Comparison of ENCODE assay signal across 22 cellular contexts in genomic region chr2:99698896-99699295, GRCh38.
DNase-seq lines count a peak whose midpoint lies in the region; ATAC-seq, FAIRE-seq and TF ChIP-seq lines count a peak whose summit lies in the region.
"Had no signal": no experiment of that assay in that cellular context is flagged by ENCODE, and none has a peak within 500 bp of the region (broad histone marks: within the 10 kb centered on the region; RNA-seq: fewer than 3 reads in every experiment).

No MANE protein-coding gene starts in this region.

- H3K36me3 ChIP-seq in SK-N-SH (replicated peaks in 1 of 2; ENCODE audit: control insufficient read depth in 1 of 2, insufficient read depth in 2 of 2, low read length in 1 of 2) = no peaks in the 10 kb centered on the region
- H3K36me3 ChIP-seq in SJSA1 = no peaks in the 10 kb centered on the region
- no peaks in the 10 kb centered on the region for H3K36me3 ChIP-seq in prostate gland
- H3K36me3 ChIP-seq: cardiac muscle cell, esophagus squamous epithelium, heart right ventricle, suprapubic skin had no signal

- no peak for TF ChIP-seq RAD21 in SK-N-SH (IDR thresholded peaks at IDR 0.05; ENCODE audit: low read length)

- no peak overlapping the region for H3K4me2 ChIP-seq in SK-N-SH
- H3K4me2 ChIP-seq: KMS-11 had no signal

- no peaks in the 10 kb centered on the region for H3K9me2 ChIP-seq in SK-N-SH

- intact Hi-C loops in prostate gland (cut with DNase I) = no loop called here

- no peaks in the 10 kb centered on the region for H3K9me3 ChIP-seq in SK-N-SH
- H3K9me3 ChIP-seq in SJSA1 (replicated peaks) = no peaks in the 10 kb centered on the region; the same call in 1 of the 2 replicates
- no peaks in the 10 kb centered on the region for H3K9me3 ChIP-seq in prostate gland
- H3K9me3 ChIP-seq: esophagus squamous epithelium, heart right ventricle, suprapubic skin had no signal

- H3K27me3 ChIP-seq in SK-N-SH (ENCODE audit: insufficient read depth) (no peaks in the 10 kb centered on the region), SJSA1 (replicated peaks) (no peaks in the 10 kb centered on the region), prostate gland (replicated peaks; ENCODE audit: insufficient read depth) (no peaks in the 10 kb centered on the region)
- H3K27me3 ChIP-seq: cardiac muscle cell, esophagus squamous epithelium, heart right ventricle, suprapubic skin had no signal

- CTCF ChIA-PET in SK-N-SH (lab: Yijun Ruan, JAX) = interaction anchor here (0.6 to 1.4 kb wide), 5 partner anchors 11 to 143 kb away, joined by 3 to 4 read pairs (median 3); no protein-coding TSS in a partner anchor

- H2AFZ ChIP-seq in SK-N-SH (ENCODE audit: low read depth) = no peak overlapping the region

- TF ChIP-seq POLR2A in prostate gland (IDR thresholded peaks at IDR 0.05) = no peak

- H3F3A ChIP-seq in SK-N-SH (replicated peaks; ENCODE audit: insufficient read depth) = no peaks in the 10 kb centered on the region

- FAIRE-seq in urothelium cell line (lab: Jason Lieb, UNC) = no peak
- FAIRE-seq: A204.1 had no signal

- ATAC-seq in SK-N-SH treated with all-trans-retinoic acid at 6 μM for 48 hours (peak; percentile 45), esophagus mucosa (peak; percentile 33)
- ATAC-seq: activated CD4-positive, CD25-positive, alpha-beta regulatory T cell treated with anti-CD3 and anti-CD28 coated beads, Interleukin-2, amount 50 U/mL, for 24 hours had no signal

- no peaks in the 10 kb centered on the region for H4K20me1 ChIP-seq in SK-N-SH (ENCODE audit: insufficient read depth)

- DNase-seq in SK-N-SH = no peak
- DNase-seq in SJSA1 (ENCODE audit: low read depth in 1 of 2, low spot score in 2 of 2) = no peak
- peak; percentile 64 for DNase-seq in urothelium cell line (ENCODE audit: low spot score)
- no peak for DNase-seq in prostate gland (ENCODE audit: low spot score)
- DNase-seq in middle frontal gyrus (ENCODE audit: extremely low spot score, low spot score) = no peak
- DNase-seq in amygdala (lab: John Stamatoyannopoulos, UW) = no peak
- DNase-seq: activated naive CD8-positive, alpha-beta T cell treated with anti-CD3 and anti-CD28 coated beads for 36 hours; esophagus squamous epithelium; HCEC 1CT; immature natural killer cell; mesendoderm; NCI-H1092 treated with DMSO at 0.1 percent for 48 hours; NCI-H69 had no signal

- POLR2A ChIA-PET in SK-N-SH (lab: Yijun Ruan, JAX) = no interaction called here

- H3K9ac ChIP-seq in SK-N-SH = no peak overlapping the region
- H3K9ac ChIP-seq: KMS-11 had no signal

- no peaks in the 10 kb centered on the region for H3K79me2 ChIP-seq in SK-N-SH (ENCODE audit: insufficient read depth)

- H3K4me1 ChIP-seq in SK-N-SH (ENCODE audit: control insufficient read depth in 1 of 2, insufficient read depth in 2 of 2, low read depth in 1 of 2, low read length in 1 of 2) (peaks cover 0 to 13% of the 10 kb centered on the region in 2 experiments; a peak in 1 of 4 replicates), SJSA1 (replicated peaks) (peaks cover 15% of the 10 kb centered on the region; the same call in 1 of the 2 replicates), prostate gland (replicated peaks) (no peaks in the 10 kb centered on the region)

- TF ChIP-seq EP300 in SK-N-SH (IDR thresholded peaks at IDR 0.05; ENCODE audit: borderline replicate concordance in 1 of 2, low read depth in 1 of 2, low read length in 1 of 2) = no peak

- 73% methylated on average over 2 of the region's 2 CpGs for WGBS in SK-N-SH (ENCODE audit: low lambda C conversion rate)
- 86% methylated on average over 2 of the region's 2 CpGs for WGBS in prostate gland

- TF ChIP-seq CTCF in SK-N-SH (IDR thresholded peaks at IDR 0.05) (no peak), prostate gland (IDR thresholded peaks at IDR 0.05) (no peak)

- H3K27ac ChIP-seq in SK-N-SH (ENCODE audit: low read depth in 2 of 2, low read length in 1 of 2) (no peak overlapping the region), SJSA1 (peak overlapping the region; percentile 7; the same call in 1 of the 2 replicates), prostate gland (no peak overlapping the region)
- H3K27ac ChIP-seq: cardiac muscle cell, esophagus squamous epithelium, HL-60, KMS-11, suprapubic skin had no signal

- H3K4me3 ChIP-seq in SK-N-SH (ENCODE audit: low read depth in 2 of 2, low read length in 1 of 2) (no peak overlapping the region), SJSA1 (no peak overlapping the region), prostate gland (no peak overlapping the region)
- H3K4me3 ChIP-seq: cardiac muscle cell, esophagus squamous epithelium, heart right ventricle, suprapubic skin had no signal

TF ChIP-seq in SK-N-SH treated with all-trans-retinoic acid at 6 μM for 48 hours, 23 proteins besides CTCF, POLR2A, EP300 and RAD21:
- TF ChIP-seq, protein P1, sequence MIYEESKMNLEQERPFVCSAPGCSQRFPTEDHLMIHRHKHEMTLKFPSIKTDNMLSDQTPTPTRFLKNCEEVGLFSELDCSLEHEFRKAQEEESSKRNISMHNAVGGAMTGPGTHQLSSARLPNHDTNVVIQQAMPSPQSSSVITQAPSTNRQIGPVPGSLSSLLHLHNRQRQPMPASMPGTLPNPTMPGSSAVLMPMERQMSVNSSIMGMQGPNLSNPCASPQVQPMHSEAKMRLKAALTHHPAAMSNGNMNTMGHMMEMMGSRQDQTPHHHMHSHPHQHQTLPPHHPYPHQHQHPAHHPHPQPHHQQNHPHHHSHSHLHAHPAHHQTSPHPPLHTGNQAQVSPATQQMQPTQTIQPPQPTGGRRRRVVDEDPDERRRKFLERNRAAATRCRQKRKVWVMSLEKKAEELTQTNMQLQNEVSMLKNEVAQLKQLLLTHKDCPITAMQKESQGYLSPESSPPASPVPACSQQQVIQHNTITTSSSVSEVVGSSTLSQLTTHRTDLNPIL (CRISPR knock-in tag; IDR thresholded peaks at IDR 0.05; ENCODE audit: low read depth) = no peak
- TF ChIP-seq ARNTL (CRISPR knock-in tag; IDR thresholded peaks at IDR 0.05; ENCODE audit: borderline replicate concordance, low read depth) = no peak
- TF ChIP-seq, protein P2, sequence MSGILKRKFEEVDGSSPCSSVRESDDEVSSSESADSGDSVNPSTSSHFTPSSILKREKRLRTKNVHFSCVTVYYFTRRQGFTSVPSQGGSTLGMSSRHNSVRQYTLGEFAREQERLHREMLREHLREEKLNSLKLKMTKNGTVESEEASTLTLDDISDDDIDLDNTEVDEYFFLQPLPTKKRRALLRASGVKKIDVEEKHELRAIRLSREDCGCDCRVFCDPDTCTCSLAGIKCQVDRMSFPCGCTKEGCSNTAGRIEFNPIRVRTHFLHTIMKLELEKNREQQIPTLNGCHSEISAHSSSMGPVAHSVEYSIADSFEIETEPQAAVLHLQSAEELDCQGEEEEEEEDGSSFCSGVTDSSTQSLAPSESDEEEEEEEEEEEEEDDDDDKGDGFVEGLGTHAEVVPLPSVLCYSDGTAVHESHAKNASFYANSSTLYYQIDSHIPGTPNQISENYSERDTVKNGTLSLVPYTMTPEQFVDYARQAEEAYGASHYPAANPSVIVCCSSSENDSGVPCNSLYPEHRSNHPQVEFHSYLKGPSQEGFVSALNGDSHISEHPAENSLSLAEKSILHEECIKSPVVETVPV (CRISPR knock-in tag; IDR thresholded peaks at IDR 0.05) = no peak
- TF ChIP-seq CSDC2 (CRISPR knock-in tag; IDR thresholded peaks at IDR 0.05) = no peak

TF ChIP-seq in SK-N-SH, 30 proteins besides CTCF, POLR2A, EP300 and RAD21:
- TF ChIP-seq GABPA (IDR thresholded peaks at IDR 0.05; ENCODE audit: low read depth) = no peak
